24 cellular contexts compared by ENCODE assay signal in the genomic region with DNA sequence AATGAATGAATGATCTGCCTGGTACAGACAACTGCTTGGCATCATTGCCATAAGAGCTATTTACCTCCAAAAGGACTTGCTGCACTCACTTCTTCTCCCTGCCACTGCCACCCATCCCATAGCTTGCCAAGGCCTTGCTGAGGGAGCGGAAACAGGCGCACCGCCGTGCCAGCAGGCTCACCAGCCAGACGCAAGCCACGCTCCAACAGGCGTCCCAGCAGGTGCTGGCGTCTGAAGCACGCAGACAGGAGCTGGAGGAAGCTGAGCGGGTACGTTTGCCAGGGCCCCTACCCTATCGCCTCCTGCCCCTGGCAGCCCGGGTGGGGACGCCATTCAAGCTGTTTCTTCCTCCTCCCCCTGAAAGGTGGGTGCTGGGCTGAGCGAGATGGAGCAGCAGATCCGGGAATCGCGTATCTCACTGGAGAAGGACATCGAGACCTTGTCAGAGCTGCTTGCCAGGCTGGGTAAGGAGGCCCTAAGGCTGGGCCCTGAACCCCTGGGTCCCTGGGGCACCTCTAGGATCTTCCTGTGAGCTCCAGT. TPM values are rescaled to one million over a fixed set of nuclear protein-coding genes. Genes with fewer than 3 reads are reported as not detected.
"Had no signal": no experiment of that assay in that cellular context is flagged by ENCODE, and none has a peak within 500 bp of the region (broad histone marks: within the 10 kb centered on the region; RNA-seq: fewer than 3 reads in every experiment).

No MANE protein-coding gene starts in this region.

- H3K27me3 Mint-ChIP-seq: activated CD4-positive, alpha-beta T cell treated with anti-CD3 and anti-CD28 coated beads, Interleukin-2, amount 10 ng/mL, durations not matched to agents 24 days and 14 days; activated CD8-positive, alpha-beta memory T cell treated with anti-CD3 and anti-CD28 coated beads, Interleukin-2, amount 10 ng/mL, durations not matched to agents 7 days and 5 days; progenitor cell of endocrine pancreas had no signal

- H3K27me3 ChIP-seq: upper lobe of left lung had no signal

- H3K9me3 ChIP-seq: heart left ventricle, sigmoid colon, thoracic aorta, upper lobe of left lung had no signal

- H3K4me1 ChIP-seq: sigmoid colon, upper lobe of left lung had no signal

- H3K4me1 Mint-ChIP-seq: activated CD4-positive, alpha-beta T cell treated with anti-CD3 and anti-CD28 coated beads, Interleukin-2, amount 10 ng/mL, durations not matched to agents 24 days and 14 days; activated CD8-positive, alpha-beta memory T cell treated with anti-CD3 and anti-CD28 coated beads, Interleukin-2, amount 10 ng/mL, durations not matched to agents 7 days and 5 days; activated naive CD4-positive, alpha-beta T cell treated with anti-CD3 and anti-CD28 coated beads, Interleukin-2, amount 10 ng/mL, durations not matched to agents 7 days and 5 days; natural killer cell had no signal

- H3K4me3 ChIP-seq: coronary artery, heart left ventricle, sigmoid colon, thoracic aorta, upper lobe of left lung had no signal

- H3K36me3 ChIP-seq: heart left ventricle, sigmoid colon, thoracic aorta, upper lobe of left lung had no signal

- H3K9me3 Mint-ChIP-seq: activated CD4-positive, alpha-beta T cell treated with anti-CD3 and anti-CD28 coated beads, Interleukin-2, amount 10 ng/mL, durations not matched to agents 24 days and 14 days; activated CD8-positive, alpha-beta T cell treated with anti-CD3 and anti-CD28 coated beads for 36 hours; activated naive CD4-positive, alpha-beta T cell treated with anti-CD3 and anti-CD28 coated beads, Interleukin-2, amount 10 ng/mL, durations not matched to agents 7 days and 5 days; natural killer cell had no signal

- H3K4me3 Mint-ChIP-seq: activated CD4-positive, alpha-beta T cell treated with anti-CD3 and anti-CD28 coated beads, Interleukin-2, amount 10 ng/mL, durations not matched to agents 24 days and 14 days; activated CD8-positive, alpha-beta memory T cell treated with anti-CD3 and anti-CD28 coated beads, Interleukin-2, amount 10 ng/mL, durations not matched to agents 7 days and 5 days; activated CD8-positive, alpha-beta T cell treated with anti-CD3 and anti-CD28 coated beads for 36 hours; activated naive CD4-positive, alpha-beta T cell treated with anti-CD3 and anti-CD28 coated beads, Interleukin-2, amount 10 ng/mL, durations not matched to agents 7 days and 5 days; natural killer cell had no signal

- ATAC-seq: activated CD4-positive, CD25-positive, alpha-beta regulatory T cell treated with anti-CD3 and anti-CD28 coated beads, Interleukin-2, amount 50 U/mL, for 24 hours; activated CD8-positive, alpha-beta memory T cell treated with anti-CD3 and anti-CD28 coated beads, Interleukin-2, amount 10 ng/mL, durations not matched to agents 7 days and 5 days; activated CD8-positive, alpha-beta T cell treated with anti-CD3 and anti-CD28 coated beads for 36 hours; heart left ventricle; left ventricle myocardium superior; natural killer cell had no signal

- DNase-seq: activated CD4-positive, alpha-beta T cell treated with anti-CD3 and anti-CD28 coated beads, Interleukin-2, amount 10 ng/mL, durations not matched to agents 24 days and 14 days; activated CD8-positive, alpha-beta memory T cell treated with anti-CD3 and anti-CD28 coated beads, Interleukin-2, amount 10 ng/mL, durations not matched to agents 7 days and 5 days; activated CD8-positive, alpha-beta T cell treated with anti-CD3 and anti-CD28 coated beads for 36 hours; activated effector memory CD4-positive, alpha-beta T cell treated with anti-CD3 and anti-CD28 coated beads, Interleukin-2, amount 50 U/mL, for 16 hours; activated naive CD4-positive, alpha-beta T cell treated with anti-CD3 and anti-CD28 coated beads, Interleukin-2, amount 10 ng/mL, durations not matched to agents 7 days and 5 days; activated T-cell treated with anti-CD3 and anti-CD28 coated beads for 4 hours; cerebellar nuclear complex; heart left ventricle; left ventricle myocardium superior; mammary epithelial cell; midbrain; natural killer cell; retina; sigmoid colon; stimulated activated CD4-positive, alpha-beta T cell treated with anti-CD3 and anti-CD28 coated beads, Interleukin-4, amount 100 ng/mL, for 1 hour; stimulated activated naive CD4-positive, alpha-beta T cell treated with Interleukin-2 at 50 U/mL for 16 hours; upper lobe of left lung had no signal

- H3K27ac Mint-ChIP-seq: activated CD4-positive, alpha-beta T cell treated with anti-CD3 and anti-CD28 coated beads, Interleukin-2, amount 10 ng/mL, durations not matched to agents 24 days and 14 days; activated CD8-positive, alpha-beta memory T cell treated with anti-CD3 and anti-CD28 coated beads, Interleukin-2, amount 10 ng/mL, durations not matched to agents 7 days and 5 days; activated CD8-positive, alpha-beta T cell treated with anti-CD3 and anti-CD28 coated beads for 36 hours; activated naive CD4-positive, alpha-beta T cell treated with anti-CD3 and anti-CD28 coated beads, Interleukin-2, amount 10 ng/mL, durations not matched to agents 7 days and 5 days; natural killer cell; progenitor cell of endocrine pancreas had no signal

- H3K27ac ChIP-seq: coronary artery, epithelial cell of prostate, heart left ventricle, sigmoid colon, thoracic aorta, upper lobe of left lung, VCaP had no signal

- FAIRE-seq: islet of Langerhans had no signal

- H3K36me3 Mint-ChIP-seq: activated CD8-positive, alpha-beta memory T cell treated with anti-CD3 and anti-CD28 coated beads, Interleukin-2, amount 10 ng/mL, durations not matched to agents 7 days and 5 days; activated naive CD4-positive, alpha-beta T cell treated with anti-CD3 and anti-CD28 coated beads, Interleukin-2, amount 10 ng/mL, durations not matched to agents 7 days and 5 days; natural killer cell had no signal

RNA-seq across cellular contexts. Expression of gene AIF1L, which starts 8.9 kb away (rescaled TPM):
- total RNA-seq: natural killer cell had no signal
